In genomic region chr11:108994887-108995286, GRCh38 we compare ENCODE assay signal across 16 cellular contexts.
"Had no signal": no experiment of that assay in that cellular context is flagged by ENCODE, and none has a peak within 500 bp of the region (broad histone marks: within the 10 kb centered on the region; RNA-seq: fewer than 3 reads in every experiment).

No MANE protein-coding gene starts in this region.

- H3K27me3 ChIP-seq: brain microvascular endothelial cell, tibial nerve had no signal

- ATAC-seq: activated CD8-positive, alpha-beta T cell treated with anti-CD3 and anti-CD28 coated beads for 36 hours; activated T-cell treated with anti-CD3 and anti-CD28 coated beads, Interleukin-2, amount 50 U/mL, for 72 hours; natural killer cell; stimulated activated effector memory CD8-positive, alpha-beta T cell treated with anti-CD3 and anti-CD28 coated beads, Interleukin-12 subunit alpha, Interleukin-12 subunit beta, amount 100 ng/mL, for 72 hours had no signal

- H3K4me3 ChIP-seq: lung, tibial nerve had no signal

- DNase-seq: activated CD8-positive, alpha-beta memory T cell treated with anti-CD3 and anti-CD28 coated beads, Interleukin-2, amount 50 U/mL, for 4 hours; activated CD8-positive, alpha-beta T cell treated with anti-CD3 and anti-CD28 coated beads for 36 hours; activated gamma-delta T cell treated with Interleukin-2 at 50 U/mL for 16 hours; activated naive CD8-positive, alpha-beta T cell treated with anti-CD3 and anti-CD28 coated beads for 36 hours; activated T-cell treated with anti-CD3 and anti-CD28 coated beads, Interleukin-2, amount 50 U/mL, for 72 hours; brain microvascular endothelial cell; dermis blood vessel endothelial cell; endodermal cell; glutamatergic neuron; immature natural killer cell; natural killer cell; posterior cingulate gyrus had no signal

- H3K27ac ChIP-seq: brain microvascular endothelial cell, tibial nerve, VCaP had no signal
